Comparison of ENCODE assay signal across 13 cellular contexts in the genomic region with DNA sequence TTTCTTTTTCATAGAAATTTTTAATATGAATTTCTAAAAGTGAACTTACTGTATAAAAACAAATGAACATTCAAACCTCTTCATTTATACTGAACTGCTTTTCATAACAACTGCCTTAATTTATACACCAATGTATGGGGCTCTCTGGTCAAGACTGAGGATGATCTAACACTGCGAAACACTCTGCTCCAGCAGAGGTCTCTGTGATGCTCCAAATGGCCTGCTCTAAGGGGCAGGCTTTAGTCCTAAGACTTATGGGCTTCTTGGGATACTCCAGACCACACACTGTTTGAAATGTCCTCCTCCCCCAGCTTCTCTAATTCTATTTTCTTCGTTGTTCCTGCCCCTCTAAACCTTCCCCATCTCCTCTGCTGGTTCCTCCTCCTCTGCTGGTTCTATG. TPM values are rescaled to one million over a fixed set of nuclear protein-coding genes. Genes with fewer than 3 reads are reported as not detected.
A peak's percentile ranks its signal among the peaks of the same experiment; 100 is the strongest.
DNase-seq lines count a peak whose midpoint lies in the region; ATAC-seq and TF ChIP-seq lines count a peak whose summit lies in the region.
"Had no signal": no experiment of that assay in that cellular context is flagged by ENCODE, and none has a peak within 500 bp of the region (broad histone marks: within the 10 kb centered on the region; RNA-seq: fewer than 3 reads in every experiment).

No MANE protein-coding gene starts in this region.

- no peaks in the 10 kb centered on the region for H3K4me1 Mint-ChIP-seq in natural killer cell treated with Interleukin-12 subunit alpha and Interleukin-12 subunit beta and Interleukin-15 and Interleukin-18, amount 100 ng/mL, for 72 hours (ENCODE audit: low read depth in 2 of 2)

- H2AFZ ChIP-seq in SK-N-SH (ENCODE audit: low read depth): no peak overlapping the region

- no peak overlapping the region for H3K9ac ChIP-seq in SK-N-SH

- H3K27me3 ChIP-seq in SK-N-SH (ENCODE audit: insufficient read depth): no peaks in the 10 kb centered on the region
- no peaks in the 10 kb centered on the region for H3K27me3 ChIP-seq in effector memory CD4-positive, alpha-beta T cell (replicated peaks; ENCODE audit: control insufficient read depth, insufficient read depth, low read length, poor library complexity, severe bottlenecking)

- no peak overlapping the region for H3K27ac Mint-ChIP-seq in natural killer cell treated with Interleukin-12 subunit alpha and Interleukin-12 subunit beta and Interleukin-15 and Interleukin-18, amount 100 ng/mL, for 72 hours
- H3K27ac Mint-ChIP-seq: activated T-helper 1 cell treated with anti-CD3 and anti-CD28 coated beads, Interleukin-12 subunit alpha, Interleukin-12 subunit beta, Interleukin-2, Interleukin-4 antibody, amounts not matched to agents 30 ng/mL and 10 ng/mL and 1 ng/mL, durations not matched to agents 14 hours and 24 hours and 36 hours had no signal

- peak; percentile 20; the same call in 1 of the 2 replicates for TF ChIP-seq CTCF in SK-N-SH (IDR thresholded peaks at IDR 0.05)

- H3K9me3 Mint-ChIP-seq in natural killer cell treated with Interleukin-12 subunit alpha and Interleukin-12 subunit beta and Interleukin-15 and Interleukin-18, amount 100 ng/mL, for 72 hours: no peaks in the 10 kb centered on the region
- H3K9me3 Mint-ChIP-seq: activated T-helper 1 cell treated with anti-CD3 and anti-CD28 coated beads, Interleukin-12 subunit alpha, Interleukin-12 subunit beta, Interleukin-2, Interleukin-4 antibody, amounts not matched to agents 30 ng/mL and 10 ng/mL and 1 ng/mL, durations not matched to agents 14 hours and 24 hours and 36 hours had no signal

- H3K27ac ChIP-seq in SK-N-SH (ENCODE audit: low read depth in 2 of 2, low read length in 1 of 2): no peak overlapping the region
- no peak overlapping the region for H3K27ac ChIP-seq in effector memory CD4-positive, alpha-beta T cell (ENCODE audit: insufficient read depth, low read length, poor library complexity, severe bottlenecking)
- H3K27ac ChIP-seq: HL-60 had no signal

- H3K9me2 ChIP-seq in SK-N-SH: no peaks in the 10 kb centered on the region

- no peak for DNase-seq in left cardiac atrium
- no peak for DNase-seq in Right ventricle myocardium superior
- DNase-seq in SK-N-SH: no peak
- peak; percentile 33 for DNase-seq in globus pallidus (ENCODE audit: low spot score)
- no peak for DNase-seq in effector memory CD4-positive, alpha-beta T cell
- no peak for DNase-seq in NCI-H2107 treated with DMSO at 0.1 percent for 48 hours (lab: John Stamatoyannopoulos, UW; ENCODE audit: unreplicated experiment)
- DNase-seq in natural killer cell treated with Interleukin-12 subunit alpha and Interleukin-12 subunit beta and Interleukin-15 and Interleukin-18, amount 100 ng/mL, for 72 hours (ENCODE audit: low spot score): no peak
- DNase-seq in KG1 (lab: John Stamatoyannopoulos, UW): no peak
- DNase-seq: COR-L47; NCI-H526; stimulated activated CD4-positive, alpha-beta T cell treated with anti-CD3 and anti-CD28 coated beads, Interleukin-15, amount 100 ng/mL, for 24 hours had no signal

- no peak overlapping the region for H3K4me2 ChIP-seq in SK-N-SH

- peaks cover 25 to 42% of the 10 kb centered on the region in 2 donors for H3K27me3 Mint-ChIP-seq in natural killer cell treated with Interleukin-12 subunit alpha and Interleukin-12 subunit beta and Interleukin-15 and Interleukin-18, amount 100 ng/mL, for 72 hours

- peaks cover 0 to 5% of the 10 kb centered on the region in 2 experiments; a peak in 1 of 4 replicates for H3K4me1 ChIP-seq in SK-N-SH (ENCODE audit: control insufficient read depth in 1 of 2, insufficient read depth in 2 of 2, low read depth in 1 of 2, low read length in 1 of 2)
- no peaks in the 10 kb centered on the region for H3K4me1 ChIP-seq in effector memory CD4-positive, alpha-beta T cell (ENCODE audit: control insufficient read depth, insufficient read depth, low read length, poor library complexity, severe bottlenecking)

- peak; percentile 35 to 41 for ATAC-seq in left cardiac atrium
- no peak for ATAC-seq in Right ventricle myocardium superior (ENCODE audit: poor library complexity)
- ATAC-seq in natural killer cell treated with Interleukin-12 subunit alpha and Interleukin-12 subunit beta and Interleukin-15 and Interleukin-18, amount 100 ng/mL, for 72 hours: no peak

- H3K4me3 Mint-ChIP-seq in natural killer cell treated with Interleukin-12 subunit alpha and Interleukin-12 subunit beta and Interleukin-15 and Interleukin-18, amount 100 ng/mL, for 72 hours: no peak overlapping the region
- H3K4me3 Mint-ChIP-seq: activated T-helper 1 cell treated with anti-CD3 and anti-CD28 coated beads, Interleukin-12 subunit alpha, Interleukin-12 subunit beta, Interleukin-2, Interleukin-4 antibody, amounts not matched to agents 30 ng/mL and 10 ng/mL and 1 ng/mL, durations not matched to agents 14 hours and 24 hours and 36 hours had no signal

- POLR2A ChIA-PET in SK-N-SH (lab: Yijun Ruan, JAX): no interaction called here

- intact Hi-C loops in left cardiac atrium (cut with DNase I): no loop called here
- intact Hi-C loops in Right ventricle myocardium superior (cut with DNase I): no loop called here

- TF ChIP-seq EP300 in SK-N-SH (IDR thresholded peaks at IDR 0.05; ENCODE audit: borderline replicate concordance in 1 of 2, low read depth in 1 of 2, low read length in 1 of 2): no peak

- WGBS in SK-N-SH (ENCODE audit: low lambda C conversion rate): 72% methylated on average over 2 of the region's 2 CpGs

- no peaks in the 10 kb centered on the region for H3K9me3 ChIP-seq in SK-N-SH
- H3K9me3 ChIP-seq in effector memory CD4-positive, alpha-beta T cell (ENCODE audit: control insufficient read depth, low read length): no peaks in the 10 kb centered on the region

- H3K79me2 ChIP-seq in SK-N-SH (ENCODE audit: insufficient read depth): no peaks in the 10 kb centered on the region

- no peaks in the 10 kb centered on the region for H3F3A ChIP-seq in SK-N-SH (replicated peaks; ENCODE audit: insufficient read depth)

- no peak overlapping the region for H3K4me3 ChIP-seq in SK-N-SH (ENCODE audit: low read depth in 2 of 2, low read length in 1 of 2)
- no peak overlapping the region for H3K4me3 ChIP-seq in effector memory CD4-positive, alpha-beta T cell (ENCODE audit: insufficient read depth, low read depth, low read length, poor library complexity, severe bottlenecking)

- H4K20me1 ChIP-seq in SK-N-SH (ENCODE audit: insufficient read depth): no peaks in the 10 kb centered on the region

- no peaks in the 10 kb centered on the region for H3K36me3 Mint-ChIP-seq in natural killer cell treated with Interleukin-12 subunit alpha and Interleukin-12 subunit beta and Interleukin-15 and Interleukin-18, amount 100 ng/mL, for 72 hours

- H3K36me3 ChIP-seq in SK-N-SH (replicated peaks in 1 of 2; ENCODE audit: control insufficient read depth in 1 of 2, insufficient read depth in 2 of 2, low read length in 1 of 2): peaks cover 5 to 12% of the 10 kb centered on the region in 2 experiments
- no peaks in the 10 kb centered on the region for H3K36me3 ChIP-seq in effector memory CD4-positive, alpha-beta T cell (ENCODE audit: control insufficient read depth, insufficient read depth, low read length)

- CTCF ChIA-PET in SK-N-SH (lab: Yijun Ruan, JAX): no interaction called here

- TF ChIP-seq RAD21 in SK-N-SH (IDR thresholded peaks at IDR 0.05; ENCODE audit: low read length): peak; percentile 42

TF ChIP-seq in SK-N-SH, 30 proteins besides CTCF, POLR2A, EP300 and RAD21:
- TF ChIP-seq FOSL2 (IDR thresholded peaks at IDR 0.05; ENCODE audit: borderline replicate concordance, low read depth): no peak
- peak; percentile 26; the same call in 1 of the 2 replicates for TF ChIP-seq SMC3 (IDR thresholded peaks at IDR 0.05; ENCODE audit: low read depth, low read length)

RNA-seq across cellular contexts. Expression of a gene that starts 58.5 kb away (rescaled TPM):
- 10 to 100 TPM; 59.7 to 68.9 TPM for total RNA-seq in left cardiac atrium
- 53.2 TPM for total RNA-seq in Right ventricle myocardium superior
- 3.8 and 5.0 TPM in 2 replicates for polyA plus RNA-seq in SK-N-SH (2012; rRNA removed)
- 5.6 and 5.8 TPM in 2 replicates for polyA plus RNA-seq in SK-N-SH (2012; cell fraction: cytosol; rRNA removed)
- 5.0 and 10.2 TPM in 2 replicates for polyA plus RNA-seq in SK-N-SH (2012; cell fraction: nucleus; rRNA removed)
- not detected for total RNA-seq in natural killer cell treated with Interleukin-12 subunit alpha and Interleukin-12 subunit beta and Interleukin-15 and Interleukin-18, amount 100 ng/mL, for 72 hours

Comparison
In these comparisons a context has a peak if more than half of its experiments do, and no peak if none do; other contexts are left out.
1. ATAC-seq: peak in left cardiac atrium (2 of 2); none in Right ventricle myocardium superior (single experiment) and natural killer cell treated with Interleukin-12 subunit alpha and Interleukin-12 subunit beta and Interleukin-15 and Interleukin-18, amount 100 ng/mL, for 72 hours (0 of 2).
2. RNA of a gene that starts 58.5 kb away (total RNA-seq): 59.7 to 68.9 TPM in left cardiac atrium and 53.2 TPM in Right ventricle myocardium superior (single experiment); not detected in natural killer cell treated with Interleukin-12 subunit alpha and Interleukin-12 subunit beta and Interleukin-15 and Interleukin-18, amount 100 ng/mL, for 72 hours; every median in the first group is over 10 times any median in the second.